13 cellular contexts compared by ENCODE assay signal in the genomic region with DNA sequence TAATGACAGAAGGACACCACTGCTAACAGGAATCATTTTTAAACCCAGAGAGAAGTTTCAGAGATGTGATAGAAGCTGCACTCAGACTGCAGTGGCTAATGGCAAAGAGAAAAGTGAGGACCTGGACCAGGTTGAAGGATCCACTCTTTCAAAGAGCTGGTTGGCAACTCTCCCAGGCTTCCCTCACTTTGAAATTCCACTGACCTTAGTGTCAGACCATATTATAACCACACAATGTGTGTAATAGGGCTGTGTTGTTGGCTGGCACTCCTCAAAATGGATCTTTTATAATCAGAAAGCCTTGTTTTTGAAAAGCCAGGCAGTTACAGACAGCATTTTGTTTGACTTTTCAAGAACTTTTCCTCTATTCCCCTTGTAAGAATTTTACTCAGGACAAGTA.
DNase-seq lines count a peak whose midpoint lies in the region; ATAC-seq, FAIRE-seq and TF ChIP-seq lines count a peak whose summit lies in the region.
"Had no signal": no experiment of that assay in that cellular context is flagged by ENCODE, and none has a peak within 500 bp of the region (broad histone marks: within the 10 kb centered on the region; RNA-seq: fewer than 3 reads in every experiment).

No MANE protein-coding gene starts in this region.

- H3K9ac ChIP-seq in astrocyte (ENCODE audit: low read length): no peak overlapping the region
- H3K9ac ChIP-seq: neural progenitor cell had no signal

- H3K27me3 Mint-ChIP-seq in astrocyte (ENCODE audit: low read depth, unreplicated experiment): no peaks in the 10 kb centered on the region
- H3K27me3 Mint-ChIP-seq: activated naive CD8-positive, alpha-beta T cell treated with anti-CD3 and anti-CD28 coated beads, Interleukin-2, amount 50 U/mL, for 24 hours had no signal

- no peaks in the 10 kb centered on the region for H3K36me3 Mint-ChIP-seq in astrocyte (ENCODE audit: low read depth, unreplicated experiment)
- H3K36me3 Mint-ChIP-seq: neural progenitor cell had no signal

- H3K9me3 Mint-ChIP-seq in astrocyte (ENCODE audit: unreplicated experiment): peaks cover 3% of the 10 kb centered on the region
- H3K9me3 Mint-ChIP-seq: neural progenitor cell had no signal

- H2AFZ ChIP-seq in astrocyte (ENCODE audit: low read depth, low read length): peak overlapping the region; percentile 31
- H2AFZ ChIP-seq: neural progenitor cell had no signal

- H3K4me2 ChIP-seq in astrocyte (ENCODE audit: low read length): no peak overlapping the region
- H3K4me2 ChIP-seq: neural progenitor cell had no signal

- no peaks in the 10 kb centered on the region for H4K20me1 ChIP-seq in astrocyte (ENCODE audit: insufficient read depth, low read length)

- H3K27ac ChIP-seq in astrocyte (ENCODE audit: low read depth, low read length) (no peak overlapping the region), uterus (no peak overlapping the region), coronary artery (no peak overlapping the region)
- H3K27ac ChIP-seq: neural progenitor cell had no signal

- no peaks in the 10 kb centered on the region for H3K36me3 ChIP-seq in astrocyte (ENCODE audit: insufficient read depth, low read length)
- no peaks in the 10 kb centered on the region for H3K36me3 ChIP-seq in uterus
- H3K36me3 ChIP-seq: neural progenitor cell had no signal

- intact Hi-C loops in uterus (cut with DNase I; ENCODE audit: low total_unique reads): no loop called here

- ATAC-seq in GM21825 (IDR thresholded peaks at IDR 0.05; ENCODE audit: unreplicated experiment): no peak
- ATAC-seq: activated naive CD8-positive, alpha-beta T cell treated with anti-CD3 and anti-CD28 coated beads, Interleukin-2, amount 50 U/mL, for 24 hours had no signal

- H3K27ac Mint-ChIP-seq in astrocyte (ENCODE audit: unreplicated experiment): no peak overlapping the region
- H3K27ac Mint-ChIP-seq: activated naive CD8-positive, alpha-beta T cell treated with anti-CD3 and anti-CD28 coated beads, Interleukin-2, amount 50 U/mL, for 24 hours; neural progenitor cell had no signal

- H3K4me3 Mint-ChIP-seq in astrocyte (ENCODE audit: unreplicated experiment): no peak overlapping the region
- H3K4me3 Mint-ChIP-seq: activated naive CD8-positive, alpha-beta T cell treated with anti-CD3 and anti-CD28 coated beads, Interleukin-2, amount 50 U/mL, for 24 hours; neural progenitor cell had no signal

- peaks cover 6% of the 10 kb centered on the region for H3K4me1 Mint-ChIP-seq in astrocyte (ENCODE audit: low read depth, unreplicated experiment)
- H3K4me1 Mint-ChIP-seq: activated naive CD8-positive, alpha-beta T cell treated with anti-CD3 and anti-CD28 coated beads, Interleukin-2, amount 50 U/mL, for 24 hours; neural progenitor cell had no signal

- no peak overlapping the region for H3K4me3 ChIP-seq in astrocyte (ENCODE audit: insufficient read depth, low read depth, low read length)
- H3K4me3 ChIP-seq in uterus: no peak overlapping the region
- no peak overlapping the region for H3K4me3 ChIP-seq in coronary artery
- H3K4me3 ChIP-seq: neural progenitor cell had no signal

- no peak for TF ChIP-seq POLR2A in uterus (IDR thresholded peaks at IDR 0.05)

- TF ChIP-seq CTCF in astrocyte (IDR thresholded peaks at IDR 0.05; ENCODE audit: insufficient read depth, low read depth, low read length) (no peak), uterus (IDR thresholded peaks at IDR 0.05) (no peak), coronary artery (IDR thresholded peaks at IDR 0.05) (no peak)

- H3K9me3 ChIP-seq in astrocyte (ENCODE audit: insufficient read depth, low read depth, low read length) (no peaks in the 10 kb centered on the region), uterus (no peaks in the 10 kb centered on the region)

- H3K4me1 ChIP-seq in astrocyte (ENCODE audit: insufficient read depth, low read length) (peaks cover 8% of the 10 kb centered on the region), uterus (no peaks in the 10 kb centered on the region)
- H3K4me1 ChIP-seq: neural progenitor cell had no signal

- H3K79me2 ChIP-seq in astrocyte (ENCODE audit: insufficient read depth, low read length): no peaks in the 10 kb centered on the region

- FAIRE-seq in astrocyte (lab: Jason Lieb, UNC): no peak
- FAIRE-seq: endometrium had no signal

- DNase-seq in AG08395 (ENCODE audit: low spot score): peak; percentile 61
- DNase-seq in HS-5 (ENCODE audit: low read depth): peak; percentile 67
- DNase-seq in astrocyte (ENCODE audit: low read depth): peak; percentile 82
- DNase-seq in iris pigment epithelial cell (ENCODE audit: low read depth): peak; percentile 80
- no peak for DNase-seq in NCI-H524 treated with DMSO at 0.1 percent for 48 hours (lab: John Stamatoyannopoulos, UW)
- DNase-seq in uterus: no peak
- no peak for DNase-seq in coronary artery (ENCODE audit: low spot score)
- DNase-seq: activated naive CD8-positive, alpha-beta T cell treated with anti-CD3 and anti-CD28 coated beads, Interleukin-2, amount 50 U/mL, for 24 hours; NCI-H187; T-helper 9 cell had no signal

- H3K27me3 ChIP-seq in astrocyte (ENCODE audit: insufficient read depth, low read length) (no peaks in the 10 kb centered on the region), uterus (no peaks in the 10 kb centered on the region)
- H3K27me3 ChIP-seq: neural progenitor cell had no signal

Comparison
In these comparisons a context has a peak if more than half of its experiments do, and no peak if none do; other contexts are left out.
1. DNase-seq: peak in AG08395 (single experiment), HS-5 (single experiment), astrocyte (single experiment) and iris pigment epithelial cell (single experiment); none in NCI-H524 treated with DMSO at 0.1 percent for 48 hours (single experiment), uterus (0 of 2) and coronary artery (single experiment).